In the genomic region with DNA sequence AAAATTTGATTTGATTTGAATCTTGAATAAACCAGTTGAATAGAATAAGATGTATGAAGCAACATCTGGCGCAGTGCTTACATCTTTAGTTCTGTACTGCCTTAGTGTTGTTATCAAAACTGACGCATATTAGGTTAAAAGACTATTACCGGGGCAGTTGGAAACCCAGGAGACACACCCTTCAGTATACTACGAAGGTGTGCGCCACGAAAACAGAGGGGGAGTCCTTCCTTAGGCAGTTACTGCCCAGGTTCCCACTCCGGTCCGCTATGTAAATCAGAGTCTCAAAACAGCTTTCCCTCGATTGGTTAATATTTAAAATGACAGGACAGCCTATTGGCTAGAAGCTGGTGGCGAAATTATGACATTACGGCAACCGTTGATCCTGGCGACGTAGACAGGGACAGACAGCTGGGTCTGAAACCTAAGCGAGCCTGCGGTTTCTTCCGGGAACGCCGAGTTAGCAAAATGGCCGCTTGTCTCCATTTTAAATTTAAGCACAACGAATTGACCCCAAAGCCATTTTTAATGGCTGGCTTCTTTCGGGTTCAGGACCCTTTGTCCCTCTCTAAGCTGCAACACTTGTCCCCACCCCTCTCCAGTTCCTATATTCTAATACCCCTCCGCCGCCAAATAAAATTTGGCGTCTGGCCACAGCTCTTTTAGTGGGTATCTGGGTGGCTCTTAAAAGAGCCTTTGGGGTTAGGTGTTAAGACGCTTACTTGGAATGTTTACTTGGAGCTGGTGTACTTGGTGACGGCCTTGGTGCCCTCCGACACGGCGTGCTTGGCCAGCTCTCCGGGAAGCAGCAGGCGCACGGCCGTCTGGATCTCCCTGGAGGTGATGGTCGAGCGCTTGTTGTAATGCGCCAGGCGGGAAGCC, we compare ENCODE assay signal across 8 cellular contexts. TPM values are rescaled to one million over a fixed set of nuclear protein-coding genes. Genes with fewer than 3 reads are reported as not detected.
A peak's percentile ranks its signal among the peaks of the same experiment; 100 is the strongest.
DNase-seq lines count a peak whose midpoint lies in the region; ATAC-seq, FAIRE-seq and TF ChIP-seq lines count a peak whose summit lies in the region.

No MANE protein-coding gene starts in this region.

- peak overlapping the region; percentile 89 to 98 (median 96) for H3K27ac ChIP-seq in heart right ventricle

- WGBS in heart right ventricle, 2 donors, result 1% methylated on average over 38 of the region's 38 CpGs

- ATAC-seq in HG02852 (IDR thresholded peaks at IDR 0.05; ENCODE audit: unreplicated experiment) (peak; percentile 58), T-cell (replicated peaks in 1 of 4) (peak; percentile 64 to 70 (median 68)), heart right ventricle (peak; percentile 87 to 93 (median 90))

- intact Hi-C loops in heart right ventricle (cut with DNase I), result loop anchor here in 7 of 10 donors (1.0 to 10.0 kb wide), 14 partner anchors 18 to 1352 kb away; a partner anchor contains a TSS

- CTCF ChIA-PET in T-cell (lab: Charles Lee), result interaction anchor here (0.6 to 3.4 kb wide), 24 partner anchors 8 to 1770 kb away, joined by 3 to 37 read pairs (median 5); a partner anchor contains a TSS

- POLR2A ChIA-PET in T-cell (lab: Charles Lee), result interaction anchor here (0.6 to 6.7 kb wide), 77 partner anchors 10 to 1770 kb away, joined by 3 to 560 read pairs (median 8); a partner anchor contains a TSS

- peak; percentile 81 for FAIRE-seq in GM12892 (lab: Jason Lieb, UNC)

- TF ChIP-seq CTCF in heart right ventricle (IDR thresholded peaks at IDR 0.05), result no peak
- no peak for TF ChIP-seq CTCF in type B pancreatic cell (conservative IDR thresholded peaks at IDR 0.05)

- no peaks in the 10 kb centered on the region for H3K9me3 ChIP-seq in heart right ventricle

- peaks cover 0 to 15% (median 4%) of the 10 kb centered on the region in 9 donors for H3K36me3 ChIP-seq in heart right ventricle

- peaks cover 0 to 26% (median 21%) of the 10 kb centered on the region in 9 donors for H3K4me1 ChIP-seq in heart right ventricle

- H3K27me3 ChIP-seq in heart right ventricle, result no peaks in the 10 kb centered on the region

- H3K27ac Mint-ChIP-seq in T-cell (peak overlapping the region; percentile 99), type B pancreatic cell (peak overlapping the region; percentile 98)

- H3K4me1 Mint-ChIP-seq in T-cell, result peaks cover 32 to 47% (median 35%) of the 10 kb centered on the region in 3 donors
- peaks cover 22% of the 10 kb centered on the region for H3K4me1 Mint-ChIP-seq in type B pancreatic cell (ENCODE audit: unreplicated experiment)

- no peaks in the 10 kb centered on the region for H3K27me3 Mint-ChIP-seq in T-cell
- no peaks in the 10 kb centered on the region for H3K27me3 Mint-ChIP-seq in type B pancreatic cell

- DNase-seq in GM12892 (ENCODE audit: insufficient read length) (peak; percentile 52), NCI-H146 (lab: John Stamatoyannopoulos, UW) (peak; percentile 100), T-cell (peak; percentile 76 to 97 (median 91)), amniotic epithelial cell (ENCODE audit: low read depth) (peak; percentile 99), heart right ventricle (peak; percentile 80 to 99), pons (ENCODE audit: low spot score) (peak; percentile 99), type B pancreatic cell (ENCODE audit: extremely low spot score, unreplicated experiment) (peak; percentile 82)

- H3K9me3 Mint-ChIP-seq in T-cell (peaks cover 0 to 3% (median 0%) of the 10 kb centered on the region in 3 donors), type B pancreatic cell (no peaks in the 10 kb centered on the region)

- H3K36me3 Mint-ChIP-seq in T-cell (peaks cover 20% of the 10 kb centered on the region), type B pancreatic cell (peaks cover 11% of the 10 kb centered on the region)

- H3K4me3 Mint-ChIP-seq in T-cell (peak overlapping the region; percentile 99 to 100 (median 99)), type B pancreatic cell (peak overlapping the region; percentile 95)

- TF ChIP-seq POLR2A in GM12892 (IDR thresholded peaks at IDR 0.05; ENCODE audit: low read depth, low read length), result peak; percentile 75; the same call in 1 of the 2 replicates

- H3K4me3 ChIP-seq in heart right ventricle, result peak overlapping the region; percentile 65 to 95 (median 83)

RNA-seq across cellular contexts. Expression of a gene that starts 35.8 kb away (rescaled TPM):
- polyA plus RNA-seq in GM12892 (2012; ENCODE audit: missing spikeins), result 4.4 TPM
- total RNA-seq in T-cell (1 to 10 TPM; 1.0 to 2.4 (median 1.8) TPM), heart right ventricle (1 to 10 TPM; 2.4 to 7.7 (median 4.7) TPM), type B pancreatic cell (ENCODE audit: low replicate concordance) (2.2 and 2.6 TPM in 2 replicates)
- polyA plus RNA-seq in heart right ventricle, result 1 to 10 TPM; 1.4 to 2.5 TPM

Comparison
In these comparisons a context has a peak if more than half of its experiments do, and no peak if none do; other contexts are left out.
1. Peak in every context shown above with its lines: DNase-seq, ATAC-seq, H3K4me3 ChIP-seq and H3K27ac ChIP-seq.